ENCODE assay signal across 8 cellular contexts in genomic region chr10:71725998-71726672, GRCh38. TPM values are rescaled to one million over a fixed set of nuclear protein-coding genes. Genes with fewer than 3 reads are reported as not detected.
A peak's percentile ranks its signal among the peaks of the same experiment; 100 is the strongest.
DNase-seq lines count a peak whose midpoint lies in the region; ATAC-seq and TF ChIP-seq lines count a peak whose summit lies in the region.

No MANE protein-coding gene starts in this region.

- H3K27ac ChIP-seq in left ventricle myocardium inferior (replicated peaks) (peak overlapping the region; percentile 83), smooth muscle cell (ENCODE audit: low read depth) (no peak overlapping the region)

- H3K4me1 ChIP-seq in left ventricle myocardium inferior (peaks cover 46% of the 10 kb centered on the region), smooth muscle cell (ENCODE audit: low read depth) (no peaks in the 10 kb centered on the region)

- H3K9ac ChIP-seq in smooth muscle cell (ENCODE audit: low read depth) = no peak overlapping the region

- no peaks in the 10 kb centered on the region for H3K27me3 Mint-ChIP-seq in effector memory CD8-positive, alpha-beta T cell

- no peak overlapping the region for H3K4me3 ChIP-seq in left ventricle myocardium inferior
- no peak overlapping the region for H3K4me3 ChIP-seq in smooth muscle cell

- H3K36me3 Mint-ChIP-seq in effector memory CD8-positive, alpha-beta T cell (ENCODE audit: insufficient read depth) = peaks cover 8% of the 10 kb centered on the region

- peak; percentile 42 for TF ChIP-seq CTCF in left ventricle myocardium inferior (IDR thresholded peaks at IDR 0.05; ENCODE audit: borderline replicate concordance)
- peak; percentile 43 for TF ChIP-seq CTCF in smooth muscle cell (IDR thresholded peaks at IDR 0.05; ENCODE audit: borderline replicate concordance, insufficient read depth, poor library complexity, severe bottlenecking)

- no peak overlapping the region for H3K4me2 ChIP-seq in smooth muscle cell

- H3F3A ChIP-seq in smooth muscle cell (ENCODE audit: low read depth) = no peaks in the 10 kb centered on the region

- H3K79me2 ChIP-seq in smooth muscle cell (ENCODE audit: low read depth) = no peaks in the 10 kb centered on the region

- H3K9me3 Mint-ChIP-seq in effector memory CD8-positive, alpha-beta T cell = no peaks in the 10 kb centered on the region

- H3K9me3 ChIP-seq in left ventricle myocardium inferior (replicated peaks) (no peaks in the 10 kb centered on the region), smooth muscle cell (replicated peaks; ENCODE audit: low read depth) (no peaks in the 10 kb centered on the region)

- no peak for ATAC-seq in Right ventricle myocardium inferior
- peak; percentile 65 to 68 for ATAC-seq in activated CD4-positive, CD25-positive, alpha-beta regulatory T cell treated with anti-CD3 and anti-CD28 coated beads, Interleukin-2, amount 50 U/mL, for 24 hours
- ATAC-seq in effector memory CD8-positive, alpha-beta T cell (replicated peaks) = no peak
- no peak for ATAC-seq in HG02610 (IDR thresholded peaks at IDR 0.05; ENCODE audit: unreplicated experiment)
- no peak for ATAC-seq in GM18909 (IDR thresholded peaks at IDR 0.05; ENCODE audit: poor library complexity, unreplicated experiment)

- H3K27me3 ChIP-seq in left ventricle myocardium inferior (ENCODE audit: low read depth) (no peaks in the 10 kb centered on the region), smooth muscle cell (ENCODE audit: low read depth) (no peaks in the 10 kb centered on the region)

- H3K36me3 ChIP-seq in left ventricle myocardium inferior (no peaks in the 10 kb centered on the region), smooth muscle cell (ENCODE audit: low read depth) (no peaks in the 10 kb centered on the region)

- peaks cover 36 to 71% of the 10 kb centered on the region in 2 donors for H3K4me1 Mint-ChIP-seq in effector memory CD8-positive, alpha-beta T cell (ENCODE audit: low read depth in 2 of 2)

- 8% methylated on average over 9 of the region's 9 CpGs for WGBS in smooth muscle cell (ENCODE audit: low lambda C conversion rate)

- H3K4me3 Mint-ChIP-seq in effector memory CD8-positive, alpha-beta T cell = peak overlapping the region; percentile 66 to 77

- H3K27ac Mint-ChIP-seq in effector memory CD8-positive, alpha-beta T cell = peak overlapping the region; percentile 97 to 98

- no peak overlapping the region for H2AFZ ChIP-seq in smooth muscle cell (ENCODE audit: low read depth)

- intact Hi-C loops in left ventricle myocardium inferior (cut with micrococcal nuclease) = loop anchor here (10.0 kb wide), 1 partner anchor 49 kb away; the partner anchor contains the start of gene VSIR
- intact Hi-C loops in Right ventricle myocardium inferior (cut with DNase I) = no loop called here

- DNase-seq in left ventricle myocardium inferior = no peak
- no peak for DNase-seq in Right ventricle myocardium inferior (ENCODE audit: missing footprints)
- no peak for DNase-seq in effector memory CD8-positive, alpha-beta T cell
- DNase-seq in smooth muscle cell (lab: John Stamatoyannopoulos, UW; ENCODE audit: unreplicated experiment) = no peak
- no peak for DNase-seq in NCI-H2196 (lab: John Stamatoyannopoulos, UW; ENCODE audit: unreplicated experiment)

- no peaks in the 10 kb centered on the region for H4K20me1 ChIP-seq in smooth muscle cell (ENCODE audit: low read depth)

RNA-seq across cellular contexts. Expression of gene C10orf105, which starts 6.6 kb away (rescaled TPM):
- total RNA-seq in left ventricle myocardium inferior = 0.05 TPM
- total RNA-seq in Right ventricle myocardium inferior = 0.05 TPM
- total RNA-seq in smooth muscle cell = 0.09 TPM in 1 of 2 replicates, not detected in the other
- not detected in 2 replicates for polyA plus RNA-seq in smooth muscle cell

RNA-seq across cellular contexts. Expression of gene VSIR, which starts 47.2 kb away (rescaled TPM):
- total RNA-seq in left ventricle myocardium inferior = 104 TPM
- 140 TPM for total RNA-seq in Right ventricle myocardium inferior
- 0.58 and 3.6 TPM in 2 replicates for total RNA-seq in smooth muscle cell
- 2.6 and 3.6 TPM in 2 replicates for polyA plus RNA-seq in smooth muscle cell

Comparison
In these comparisons a context has a peak if more than half of its experiments do, and no peak if none do; other contexts are left out.
1. ATAC-seq: peak in activated CD4-positive, CD25-positive, alpha-beta regulatory T cell treated with anti-CD3 and anti-CD28 coated beads, Interleukin-2, amount 50 U/mL, for 24 hours (2 of 2); none in Right ventricle myocardium inferior (single experiment), effector memory CD8-positive, alpha-beta T cell (single experiment), HG02610 (single experiment) and GM18909 (single experiment).
2. RNA of gene VSIR, which starts 47.2 kb away (total RNA-seq): 140 TPM in Right ventricle myocardium inferior (single experiment) and 104 TPM in left ventricle myocardium inferior (single experiment); 0.58 to 3.6 TPM in smooth muscle cell; every median in the first group is over 10 times any median in the second.